In genomic region chr6:21003780-21004541, GRCh38 we compare ENCODE assay signal across 8 cellular contexts.
DNase-seq lines count a peak whose midpoint lies in the region; ATAC-seq and TF ChIP-seq lines count a peak whose summit lies in the region.

No MANE protein-coding gene starts in this region.

- H3K27me3 Mint-ChIP-seq in osteocyte (ENCODE audit: unreplicated experiment), result no peaks in the 10 kb centered on the region

- peaks cover 45% of the 10 kb centered on the region for H3K4me1 Mint-ChIP-seq in osteocyte (ENCODE audit: unreplicated experiment)

- H3K4me3 Mint-ChIP-seq in osteocyte (ENCODE audit: unreplicated experiment), result peak overlapping the region; percentile 15

- no peaks in the 10 kb centered on the region for H3K9me3 ChIP-seq in right atrium auricular region

- H3K27me3 ChIP-seq in right atrium auricular region (no peaks in the 10 kb centered on the region), H7 (ENCODE audit: control insufficient read depth, insufficient read depth, low read length) (no peaks in the 10 kb centered on the region)

- TF ChIP-seq CTCF in right atrium auricular region (IDR thresholded peaks at IDR 0.05) (no peak), osteocyte (IDR thresholded peaks at IDR 0.05) (no peak)

- H3K4me3 ChIP-seq in right atrium auricular region (no peak overlapping the region), H7 (ENCODE audit: insufficient read depth, low read depth, low read length) (no peak overlapping the region)

- ATAC-seq in Right ventricle myocardium inferior (peak; percentile 44), HG03103 (IDR thresholded peaks at IDR 0.05; ENCODE audit: low read depth, unreplicated experiment) (peak; percentile 76)

- H3K36me3 ChIP-seq in right atrium auricular region (no peaks in the 10 kb centered on the region), H7 (replicated peaks; ENCODE audit: control insufficient read depth, insufficient read depth, low read length) (no peaks in the 10 kb centered on the region)

- peaks cover 0 to 7% of the 10 kb centered on the region in 2 donors for H3K4me1 ChIP-seq in right atrium auricular region

- intact Hi-C loops in Right ventricle myocardium inferior (cut with DNase I), result no loop called here

- no peaks in the 10 kb centered on the region for H3K9me3 Mint-ChIP-seq in osteocyte (ENCODE audit: unreplicated experiment)

- H3K27ac ChIP-seq in right atrium auricular region, result no peak overlapping the region

- DNase-seq in Right ventricle myocardium inferior (ENCODE audit: missing footprints), result no peak
- DNase-seq in right atrium auricular region (ENCODE audit: low spot score), result no peak
- DNase-seq in RPMI7951 (ENCODE audit: low read depth), result peak; percentile 48
- no peak for DNase-seq in osteocyte (ENCODE audit: extremely low spot score, unreplicated experiment)
- DNase-seq in activated CD4-positive, alpha-beta T cell treated with anti-CD3 and anti-CD28 coated beads, Interleukin-2, amount 50 U/mL, for 48 hours, result no peak
- DNase-seq in H7, result no peak
- no peak for DNase-seq in activated CD4-positive, alpha-beta T cell treated with anti-CD3 and anti-CD28 coated beads, Interleukin-2, amount 50 U/mL, for 4 hours

- H3K27ac Mint-ChIP-seq in osteocyte (ENCODE audit: unreplicated experiment), result peak overlapping the region; percentile 79

- H3K36me3 Mint-ChIP-seq in osteocyte (ENCODE audit: unreplicated experiment), result peaks cover 15% of the 10 kb centered on the region
